13 cellular contexts compared by ENCODE assay signal in genomic region chr7:121440857-121441503, GRCh38. TPM values are rescaled to one million over a fixed set of nuclear protein-coding genes. Genes with fewer than 3 reads are reported as not detected.
DNase-seq lines count a peak whose midpoint lies in the region; ATAC-seq and TF ChIP-seq lines count a peak whose summit lies in the region.
"Had no signal": no experiment of that assay in that cellular context is flagged by ENCODE, and none has a peak within 500 bp of the region (broad histone marks: within the 10 kb centered on the region; RNA-seq: fewer than 3 reads in every experiment).

No MANE protein-coding gene starts in this region.

- peaks cover 14% of the 10 kb centered on the region; the same call in 2 of the 3 replicates for H3K36me3 Mint-ChIP-seq in GM23338 (ENCODE audit: low read depth)
- H3K36me3 Mint-ChIP-seq in activated CD4-positive, alpha-beta memory T cell treated with anti-CD3 and anti-CD28 coated beads for 36 hours, result peaks cover 5% of the 10 kb centered on the region

- peak overlapping the region; percentile 76 to 91 (median 84) for H3K27ac ChIP-seq in BLaER1 treated with 17β-estradiol and CSF1 and Interleukin-3, amounts not matched to agents 10 nM and 100 nM
- H3K27ac ChIP-seq in GM23338 (ENCODE audit: low read depth) (no peak overlapping the region), tibial artery (no peak overlapping the region)

- POLR2A ChIA-PET in activated CD4-positive, alpha-beta memory T cell treated with anti-CD3 and anti-CD28 coated beads for 36 hours (lab: Charles Lee), result interaction anchor here (0.9 kb wide), 1 partner anchor 58 kb away, joined by 3 read pairs; no protein-coding TSS in a partner anchor

- H3K9ac ChIP-seq in BLaER1 treated with 17β-estradiol and CSF1 and Interleukin-3, amounts not matched to agents 10 nM and 100 nM, result peak overlapping the region; percentile 65 to 84 (median 80)

- H3K27me3 ChIP-seq in BLaER1 treated with 17β-estradiol and CSF1 and Interleukin-3, amounts not matched to agents 10 nM and 100 nM, result no peaks in the 10 kb centered on the region
- H3K27me3 ChIP-seq in GM23338 (ENCODE audit: insufficient read depth) (no peaks in the 10 kb centered on the region), tibial artery (no peaks in the 10 kb centered on the region)

- TF ChIP-seq CTCF in GM23338 (conservative IDR thresholded peaks at IDR 0.05; ENCODE audit: low read depth in 2 of 2) (no peak), mucosa of descending colon (IDR thresholded peaks at IDR 0.05) (no peak), tibial artery (IDR thresholded peaks at IDR 0.05) (no peak)

- CTCF ChIA-PET in activated CD4-positive, alpha-beta memory T cell treated with anti-CD3 and anti-CD28 coated beads for 36 hours (lab: Charles Lee), result interaction anchor here (1.0 to 1.1 kb wide), 2 partner anchors 45 to 52 kb away, joined by 3 to 4 read pairs; partner anchors contain the start of gene FAM3C

- H3F3A ChIP-seq in GM23338 (replicated peaks; ENCODE audit: low read depth), result no peaks in the 10 kb centered on the region

- peaks cover 15% of the 10 kb centered on the region; the same call in 2 of the 3 replicates for H3K4me1 Mint-ChIP-seq in GM23338
- peaks cover 33% of the 10 kb centered on the region for H3K4me1 Mint-ChIP-seq in activated CD4-positive, alpha-beta memory T cell treated with anti-CD3 and anti-CD28 coated beads for 36 hours (ENCODE audit: low read depth)

- intact Hi-C loops in activated CD4-positive, alpha-beta memory T cell treated with anti-CD3 and anti-CD28 coated beads for 36 hours (cut with micrococcal nuclease), result no loop called here
- intact Hi-C loops in mucosa of descending colon (cut with DNase I, micrococcal nuclease) (no loop called here), tibial artery (cut with DNase I; ENCODE audit: low total_unique reads) (no loop called here)

- no peaks in the 10 kb centered on the region for H3K36me3 ChIP-seq in BLaER1 treated with 17β-estradiol and CSF1 and Interleukin-3, amounts not matched to agents 10 nM and 100 nM
- H3K36me3 ChIP-seq in GM23338 (ENCODE audit: insufficient read depth) (no peaks in the 10 kb centered on the region), mucosa of descending colon (ENCODE audit: low read depth) (no peaks in the 10 kb centered on the region), tibial artery (no peaks in the 10 kb centered on the region)
- H3K36me3 ChIP-seq: HAP-1 had no signal

- no peak for ATAC-seq in GM23338
- ATAC-seq in mucosa of descending colon, result peak; percentile 40
- ATAC-seq in HG03520 (IDR thresholded peaks at IDR 0.05; ENCODE audit: unreplicated experiment), result no peak

- H4K20me1 ChIP-seq in BLaER1 treated with 17β-estradiol and CSF1 and Interleukin-3, amounts not matched to agents 10 nM and 100 nM, result no peaks in the 10 kb centered on the region
- no peaks in the 10 kb centered on the region for H4K20me1 ChIP-seq in GM23338 (replicated peaks; ENCODE audit: insufficient read depth)

- H3K27ac Mint-ChIP-seq in GM23338, result no peak overlapping the region
- H3K27ac Mint-ChIP-seq in activated CD4-positive, alpha-beta memory T cell treated with anti-CD3 and anti-CD28 coated beads for 36 hours, result peak overlapping the region; percentile 30

- 0 out of 2 replicates have a peak, but pooled peaks cover 4% of the 10 kb centered on the region for H3K9me2 ChIP-seq in GM23338 (ENCODE audit: insufficient read depth)

- no peak overlapping the region for H3K4me3 Mint-ChIP-seq in GM23338
- no peak overlapping the region for H3K4me3 Mint-ChIP-seq in activated CD4-positive, alpha-beta memory T cell treated with anti-CD3 and anti-CD28 coated beads for 36 hours

- peaks cover 1% of the 10 kb centered on the region for H3K27me3 Mint-ChIP-seq in GM23338 (ENCODE audit: insufficient read depth, low read depth, poor library complexity)
- no peaks in the 10 kb centered on the region for H3K27me3 Mint-ChIP-seq in activated CD4-positive, alpha-beta memory T cell treated with anti-CD3 and anti-CD28 coated beads for 36 hours

- peak overlapping the region; percentile 52 to 69 (median 60) for H3K4me3 ChIP-seq in BLaER1 treated with 17β-estradiol and CSF1 and Interleukin-3, amounts not matched to agents 10 nM and 100 nM
- no peak overlapping the region for H3K4me3 ChIP-seq in GM23338
- H3K4me3 ChIP-seq in mucosa of descending colon, result no peak overlapping the region
- no peak overlapping the region for H3K4me3 ChIP-seq in tibial artery
- H3K4me3 ChIP-seq: HAP-1 had no signal

- peaks cover 13 to 26% (median 20%) of the 10 kb centered on the region in 10 experiments for H3K4me1 ChIP-seq in BLaER1 treated with 17β-estradiol and CSF1 and Interleukin-3, amounts not matched to agents 10 nM and 100 nM
- H3K4me1 ChIP-seq in GM23338 (ENCODE audit: insufficient read depth), result peaks cover 16% of the 10 kb centered on the region
- H3K4me1 ChIP-seq in mucosa of descending colon (ENCODE audit: low read depth), result peaks cover 9% of the 10 kb centered on the region
- H3K4me1 ChIP-seq in tibial artery, result peaks cover 0 to 13% (median 3%) of the 10 kb centered on the region in 4 donors

- H2AFZ ChIP-seq in GM23338, result 0 out of 2 replicates have a peak overlapping the region, but pooled peaks have one; percentile 43

- DNase-seq in GM23338 (ENCODE audit: low spot score) (no peak), mucosa of descending colon (peak in 2 of 3 donors; percentile 12 to 54), NCI-H510A (lab: John Stamatoyannopoulos, UW) (no peak), tibial artery (no peak)
- no peak for DNase-seq in activated CD4-positive, alpha-beta memory T cell treated with anti-CD3 and anti-CD28 coated beads for 36 hours
- no peak for DNase-seq in activated CD8-positive, alpha-beta memory T cell treated with anti-CD3 and anti-CD28 coated beads for 24 hours
- DNase-seq: amniotic stem cell, erythroblast, substantia nigra, T-helper 9 cell had no signal

- peak overlapping the region; percentile 80 to 97 (median 85) for H3K4me2 ChIP-seq in BLaER1 treated with 17β-estradiol and CSF1 and Interleukin-3, amounts not matched to agents 10 nM and 100 nM
- H3K4me2 ChIP-seq in GM23338, result no peak overlapping the region

- H3K9me3 Mint-ChIP-seq in GM23338, result peaks cover 17% of the 10 kb centered on the region
- H3K9me3 Mint-ChIP-seq in activated CD4-positive, alpha-beta memory T cell treated with anti-CD3 and anti-CD28 coated beads for 36 hours, result peaks cover 5% of the 10 kb centered on the region

- peaks cover 0 to 16% (median 0%) of the 10 kb centered on the region in 11 experiments; a peak in 4 of 22 replicates for H3K9me3 ChIP-seq in BLaER1 treated with 17β-estradiol and CSF1 and Interleukin-3, amounts not matched to agents 10 nM and 100 nM (replicated peaks in 1 of 11)
- H3K9me3 ChIP-seq in mucosa of descending colon, result no peaks in the 10 kb centered on the region
- no peaks in the 10 kb centered on the region for H3K9me3 ChIP-seq in tibial artery

- H3K79me2 ChIP-seq in GM23338 (replicated peaks; ENCODE audit: insufficient read depth), result no peaks in the 10 kb centered on the region

TF ChIP-seq in GM23338, 12 proteins besides CTCF, POLR2A, EP300 and RAD21 (continues in another document):
- TF ChIP-seq, protein P1, sequence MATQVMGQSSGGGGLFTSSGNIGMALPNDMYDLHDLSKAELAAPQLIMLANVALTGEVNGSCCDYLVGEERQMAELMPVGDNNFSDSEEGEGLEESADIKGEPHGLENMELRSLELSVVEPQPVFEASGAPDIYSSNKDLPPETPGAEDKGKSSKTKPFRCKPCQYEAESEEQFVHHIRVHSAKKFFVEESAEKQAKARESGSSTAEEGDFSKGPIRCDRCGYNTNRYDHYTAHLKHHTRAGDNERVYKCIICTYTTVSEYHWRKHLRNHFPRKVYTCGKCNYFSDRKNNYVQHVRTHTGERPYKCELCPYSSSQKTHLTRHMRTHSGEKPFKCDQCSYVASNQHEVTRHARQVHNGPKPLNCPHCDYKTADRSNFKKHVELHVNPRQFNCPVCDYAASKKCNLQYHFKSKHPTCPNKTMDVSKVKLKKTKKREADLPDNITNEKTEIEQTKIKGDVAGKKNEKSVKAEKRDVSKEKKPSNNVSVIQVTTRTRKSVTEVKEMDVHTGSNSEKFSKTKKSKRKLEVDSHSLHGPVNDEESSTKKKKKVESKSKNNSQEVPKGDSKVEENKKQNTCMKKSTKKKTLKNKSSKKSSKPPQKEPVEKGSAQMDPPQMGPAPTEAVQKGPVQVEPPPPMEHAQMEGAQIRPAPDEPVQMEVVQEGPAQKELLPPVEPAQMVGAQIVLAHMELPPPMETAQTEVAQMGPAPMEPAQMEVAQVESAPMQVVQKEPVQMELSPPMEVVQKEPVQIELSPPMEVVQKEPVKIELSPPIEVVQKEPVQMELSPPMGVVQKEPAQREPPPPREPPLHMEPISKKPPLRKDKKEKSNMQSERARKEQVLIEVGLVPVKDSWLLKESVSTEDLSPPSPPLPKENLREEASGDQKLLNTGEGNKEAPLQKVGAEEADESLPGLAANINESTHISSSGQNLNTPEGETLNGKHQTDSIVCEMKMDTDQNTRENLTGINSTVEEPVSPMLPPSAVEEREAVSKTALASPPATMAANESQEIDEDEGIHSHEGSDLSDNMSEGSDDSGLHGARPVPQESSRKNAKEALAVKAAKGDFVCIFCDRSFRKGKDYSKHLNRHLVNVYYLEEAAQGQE (IDR thresholded peaks at IDR 0.05; ENCODE audit: unreplicated experiment), result no peak
- TF ChIP-seq NANOG (IDR thresholded peaks at IDR 0.05; ENCODE audit: borderline replicate concordance) (no peak), CREB1 (CRISPR knock-in tag; IDR thresholded peaks at IDR 0.05; ENCODE audit: low read depth) (no peak)

RNA-seq across cellular contexts. Expression of gene FAM3C, which starts 44.9 kb away (rescaled TPM):
- 59.1 and 60.3 TPM in 2 replicates for total RNA-seq in GM23338 (2014; rRNA removed; shearing (Covaris generic))
- polyA plus RNA-seq in GM23338 (2016; fragmentation: Nextera tagmentation; extraction: Ambion mirVana), result 28.4 and 33.9 TPM in 2 replicates
- 10 to 100 TPM; 17.2 to 18.3 TPM for total RNA-seq in activated CD4-positive, alpha-beta memory T cell treated with anti-CD3 and anti-CD28 coated beads for 36 hours
- 10 to 100 TPM; 27.2 to 38.8 (median 36.6) TPM for total RNA-seq in mucosa of descending colon

Comparison
In these comparisons a context has a peak if more than half of its experiments do, and no peak if none do; other contexts are left out.
1. H3K27ac ChIP-seq: peak in BLaER1 treated with 17β-estradiol and CSF1 and Interleukin-3, amounts not matched to agents 10 nM and 100 nM (11 of 11); none in GM23338 (single experiment) and tibial artery (0 of 2).
2. H3K4me3 ChIP-seq: peak in BLaER1 treated with 17β-estradiol and CSF1 and Interleukin-3, amounts not matched to agents 10 nM and 100 nM (10 of 10); none in GM23338 (single experiment), mucosa of descending colon (single experiment) and tibial artery (0 of 2).
3. DNase-seq: peak in mucosa of descending colon (2 of 3); none in GM23338 (single experiment), activated CD4-positive, alpha-beta memory T cell treated with anti-CD3 and anti-CD28 coated beads for 36 hours (single experiment), NCI-H510A (single experiment), tibial artery (0 of 2) and activated CD8-positive, alpha-beta memory T cell treated with anti-CD3 and anti-CD28 coated beads for 24 hours (single experiment).